In the genomic region with DNA sequence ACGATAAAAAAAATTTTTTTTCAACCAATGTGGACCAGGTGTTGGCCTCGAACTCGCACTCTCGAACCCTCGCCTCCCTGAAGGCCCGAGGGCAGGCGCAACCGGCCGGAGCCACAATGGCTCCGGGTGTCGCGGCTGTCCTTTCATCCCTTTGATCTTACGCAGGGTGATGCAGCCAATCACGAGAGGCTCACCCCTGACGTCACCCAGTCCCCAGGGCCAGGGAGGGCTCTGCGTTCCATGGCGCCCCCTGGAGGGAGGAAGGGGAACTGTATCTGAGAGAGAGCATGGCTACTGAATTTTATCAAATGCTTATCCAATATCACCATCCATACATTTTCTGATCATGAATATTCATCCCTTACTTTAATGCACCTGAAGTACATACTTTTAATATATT, we compare ENCODE assay signal across 13 cellular contexts. TPM values are rescaled to one million over a fixed set of nuclear protein-coding genes. Genes with fewer than 3 reads are reported as not detected.
A peak's percentile ranks its signal among the peaks of the same experiment; 100 is the strongest.
DNase-seq lines count a peak whose midpoint lies in the region; ATAC-seq and TF ChIP-seq lines count a peak whose summit lies in the region.
"Had no signal": no experiment of that assay in that cellular context is flagged by ENCODE, and none has a peak within 500 bp of the region (broad histone marks: within the 10 kb centered on the region; RNA-seq: fewer than 3 reads in every experiment).

No MANE protein-coding gene starts in this region.

- H3K9me3 ChIP-seq in RWPE2 (ENCODE audit: severe bottlenecking) (no peaks in the 10 kb centered on the region), stomach (no peaks in the 10 kb centered on the region)

- no peaks in the 10 kb centered on the region for H3K27me3 ChIP-seq in RWPE2 (ENCODE audit: insufficient read depth, poor library complexity, severe bottlenecking)
- no peaks in the 10 kb centered on the region for H3K27me3 ChIP-seq in stomach

- 82 to 87% (median 84%) methylated on average over 17 of the region's 17 CpGs for WGBS in stomach, 5 donors

- TF ChIP-seq CTCF in GM12873 (IDR thresholded peaks at IDR 0.05; ENCODE audit: insufficient read depth, low read depth, low read length, missing control alignments) = peak; percentile 57
- TF ChIP-seq CTCF in RWPE2 (IDR thresholded peaks at IDR 0.05; ENCODE audit: poor library complexity, severe bottlenecking) = peak; percentile 27
- no peak for TF ChIP-seq CTCF in stomach (IDR thresholded peaks at IDR 0.05)

- H3K4me3 Mint-ChIP-seq in stimulated activated naive B cell treated with anti-CD40 and anti-IgM and Interleukin-4, amounts not matched to agents 10 μg/mL and 1 μg/mL and 100 μg/mL, for 72 hours = no peak overlapping the region
- H3K4me3 Mint-ChIP-seq: memory B cell had no signal

- H3K36me3 Mint-ChIP-seq in stimulated activated naive B cell treated with anti-CD40 and anti-IgM and Interleukin-4, amounts not matched to agents 10 μg/mL and 1 μg/mL and 100 μg/mL, for 72 hours = no peaks in the 10 kb centered on the region
- H3K36me3 Mint-ChIP-seq: memory B cell had no signal

- H3K4me3 ChIP-seq in RWPE2 (ENCODE audit: severe bottlenecking) = no peak overlapping the region
- H3K4me3 ChIP-seq in stomach = no peak overlapping the region
- H3K4me3 ChIP-seq: skin epidermis had no signal

- ATAC-seq in RWPE2 (ENCODE audit: low read depth) = no peak
- no peak for ATAC-seq in stimulated activated naive B cell treated with anti-CD40 and anti-IgM and Interleukin-4, amounts not matched to agents 10 μg/mL and 1 μg/mL and 100 μg/mL, for 72 hours (replicated peaks)

- no peak for TF ChIP-seq POLR2A in stomach (IDR thresholded peaks at IDR 0.05)

- no peaks in the 10 kb centered on the region for H3K4me1 Mint-ChIP-seq in stimulated activated naive B cell treated with anti-CD40 and anti-IgM and Interleukin-4, amounts not matched to agents 10 μg/mL and 1 μg/mL and 100 μg/mL, for 72 hours
- H3K4me1 Mint-ChIP-seq: memory B cell had no signal

- no peak overlapping the region for H3K27ac ChIP-seq in RWPE2 (ENCODE audit: poor library complexity, severe bottlenecking)
- no peak overlapping the region for H3K27ac ChIP-seq in stomach
- H3K27ac ChIP-seq: skin epidermis had no signal

- H3K36me3 ChIP-seq in RWPE2 (ENCODE audit: low read depth) = no peaks in the 10 kb centered on the region
- no peaks in the 10 kb centered on the region for H3K36me3 ChIP-seq in stomach

- DNase-seq in DMS 273 (lab: John Stamatoyannopoulos, UW; ENCODE audit: unreplicated experiment) (peak; percentile 51), DMS 273 treated with DMSO at 0.1 percent for 48 hours (lab: John Stamatoyannopoulos, UW) (no peak), RWPE2 (ENCODE audit: low spot score) (no peak), iPS-NIHi11 (ENCODE audit: low spot score) (peak; percentile 38), head of caudate nucleus (no peak), stomach (no peak)
- DNase-seq in stimulated activated naive B cell treated with anti-CD40 and anti-IgM and Interleukin-4, amounts not matched to agents 10 μg/mL and 1 μg/mL and 100 μg/mL, for 72 hours = no peak
- DNase-seq: activated CD4-positive, CD25-positive, alpha-beta regulatory T cell; Kasumi-1; stimulated activated naive CD4-positive, alpha-beta T cell had no signal

- no peaks in the 10 kb centered on the region for H3K27me3 Mint-ChIP-seq in stimulated activated naive B cell treated with anti-CD40 and anti-IgM and Interleukin-4, amounts not matched to agents 10 μg/mL and 1 μg/mL and 100 μg/mL, for 72 hours

- H3K4me1 ChIP-seq in RWPE2 (ENCODE audit: insufficient read depth, poor library complexity, severe bottlenecking) = no peaks in the 10 kb centered on the region
- H3K4me1 ChIP-seq in stomach = no peaks in the 10 kb centered on the region

- intact Hi-C loops in head of caudate nucleus (cut with DNase I) = no loop called here
- intact Hi-C loops in stomach (cut with DNase I; ENCODE audit: low total_unique reads) = no loop called here

- no peak for TF ChIP-seq EP300 in stomach (IDR thresholded peaks at IDR 0.05)

- no peaks in the 10 kb centered on the region for H3K9me3 Mint-ChIP-seq in stimulated activated naive B cell treated with anti-CD40 and anti-IgM and Interleukin-4, amounts not matched to agents 10 μg/mL and 1 μg/mL and 100 μg/mL, for 72 hours
- H3K9me3 Mint-ChIP-seq: memory B cell had no signal

- H3K27ac Mint-ChIP-seq in stimulated activated naive B cell treated with anti-CD40 and anti-IgM and Interleukin-4, amounts not matched to agents 10 μg/mL and 1 μg/mL and 100 μg/mL, for 72 hours = no peak overlapping the region
- H3K27ac Mint-ChIP-seq: memory B cell had no signal

RNA-seq across cellular contexts. Expression of gene GMNC, which starts 15.4 kb away (rescaled TPM):
- total RNA-seq in stomach = 1 to 10 TPM in 1 of 5 donors, under 1 TPM in 1, not detected in 3; 0.18 to 1.0 TPM
- polyA plus RNA-seq in stomach = not detected

Comparison
In these comparisons a context has a peak if more than half of its experiments do, and no peak if none do; other contexts are left out.
1. DNase-seq: peak in DMS 273 (single experiment) and iPS-NIHi11 (single experiment); none in DMS 273 treated with DMSO at 0.1 percent for 48 hours (single experiment), RWPE2 (single experiment), stimulated activated naive B cell treated with anti-CD40 and anti-IgM and Interleukin-4, amounts not matched to agents 10 μg/mL and 1 μg/mL and 100 μg/mL, for 72 hours (single experiment), head of caudate nucleus (0 of 42) and stomach (single experiment).
2. CTCF ChIP-seq: peak in GM12873 (single experiment) and RWPE2 (single experiment); none in stomach (0 of 7).